Comparison of ENCODE assay signal across 8 cellular contexts in the genomic region with DNA sequence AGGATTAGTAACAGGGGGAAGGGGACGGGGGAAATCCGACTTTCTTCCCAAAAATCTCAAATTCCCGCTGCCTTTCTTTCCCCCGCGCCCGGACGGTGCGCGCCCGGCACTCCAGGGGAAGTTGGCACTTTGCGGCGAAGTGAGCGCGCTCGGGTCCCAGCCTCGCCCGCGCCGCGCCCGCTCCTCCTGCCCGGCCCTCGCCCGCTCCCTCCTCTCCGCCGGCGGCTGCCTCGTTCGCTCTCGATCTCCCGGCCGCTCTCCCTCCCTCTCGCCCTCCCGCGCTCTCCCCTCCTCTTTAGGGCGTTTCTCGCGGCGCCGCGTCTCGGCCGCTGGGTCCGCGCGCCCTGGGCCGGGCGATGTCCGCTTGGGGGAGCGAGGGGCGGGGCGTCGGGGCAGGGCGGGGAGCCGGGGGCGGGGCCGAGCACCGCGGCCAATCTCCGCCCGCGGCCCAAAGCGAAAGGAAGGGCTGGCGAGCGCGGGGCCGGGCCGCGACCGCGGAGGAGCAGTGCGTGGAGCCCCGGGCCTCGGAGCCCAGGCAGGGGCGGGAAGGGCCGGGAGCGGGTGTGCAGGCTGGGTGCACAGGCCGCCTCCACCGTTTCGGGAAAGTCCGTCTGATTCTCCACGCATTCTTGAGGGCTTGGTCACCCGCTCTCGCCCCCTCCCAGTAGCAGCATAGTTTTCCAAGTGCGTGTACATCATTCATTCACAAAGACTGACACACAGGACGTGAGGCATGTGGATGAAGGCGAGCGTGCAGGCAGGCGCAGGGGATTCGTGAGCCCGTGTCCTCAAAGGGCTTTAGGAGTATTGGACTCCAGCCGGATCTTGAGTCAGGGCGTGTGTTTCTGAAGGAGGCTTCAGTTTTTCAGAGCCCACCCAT.
A peak's percentile ranks its signal among the peaks of the same experiment; 100 is the strongest.
DNase-seq lines count a peak whose midpoint lies in the region; TF ChIP-seq lines count a peak whose summit lies in the region.

No MANE protein-coding gene starts in this region.

- H2AFZ ChIP-seq in Loucy (ENCODE audit: low read length) = no peak overlapping the region

- H3K27me3 ChIP-seq in H7 (ENCODE audit: control insufficient read depth, insufficient read depth, low read length) (peaks cover 2% of the 10 kb centered on the region; the same call in 1 of the 2 replicates), Loucy (ENCODE audit: insufficient read depth, low read length, poor library complexity, severe bottlenecking) (no peaks in the 10 kb centered on the region), suprapubic skin (no peaks in the 10 kb centered on the region)

- no peaks in the 10 kb centered on the region for H3K9me3 Mint-ChIP-seq in activated naive CD4-positive, alpha-beta T cell treated with anti-CD3 and anti-CD28 coated beads, Interleukin-2, amount 50 U/mL, for 24 hours

- peak; percentile 23 to 91 for TF ChIP-seq POLR2A in suprapubic skin (IDR thresholded peaks at IDR 0.05)

- H3K27me3 Mint-ChIP-seq in activated naive CD4-positive, alpha-beta T cell treated with anti-CD3 and anti-CD28 coated beads, Interleukin-2, amount 50 U/mL, for 24 hours = no peaks in the 10 kb centered on the region

- peaks cover 67% of the 10 kb centered on the region for H3K79me2 ChIP-seq in Loucy (ENCODE audit: insufficient read depth, low read length)

- peak overlapping the region; percentile 96 for H3K4me2 ChIP-seq in Loucy (ENCODE audit: low read depth, low read length, poor library complexity, severe bottlenecking)

- H3K4me1 Mint-ChIP-seq in activated naive CD4-positive, alpha-beta T cell treated with anti-CD3 and anti-CD28 coated beads, Interleukin-2, amount 50 U/mL, for 24 hours = peaks cover 57% of the 10 kb centered on the region

- H3F3A ChIP-seq in Loucy (ENCODE audit: low read depth) = peaks cover 4% of the 10 kb centered on the region; the same call in 1 of the 2 replicates

- peaks cover 17% of the 10 kb centered on the region for H3K36me3 Mint-ChIP-seq in activated naive CD4-positive, alpha-beta T cell treated with anti-CD3 and anti-CD28 coated beads, Interleukin-2, amount 50 U/mL, for 24 hours

- H4K20me1 ChIP-seq in Loucy (ENCODE audit: insufficient read depth, low read length, poor library complexity, severe bottlenecking) = peaks cover 46% of the 10 kb centered on the region

- no peak overlapping the region for H3K27ac ChIP-seq in SK-N-MC
- peak overlapping the region; percentile 96 for H3K27ac ChIP-seq in suprapubic skin

- 0% methylated on average over 20 of the region's 93 CpGs for WGBS in suprapubic skin

- H3K27ac Mint-ChIP-seq in activated naive CD4-positive, alpha-beta T cell treated with anti-CD3 and anti-CD28 coated beads, Interleukin-2, amount 50 U/mL, for 24 hours = peak overlapping the region; percentile 97

- peak overlapping the region; percentile 97 for H3K4me3 Mint-ChIP-seq in activated naive CD4-positive, alpha-beta T cell treated with anti-CD3 and anti-CD28 coated beads, Interleukin-2, amount 50 U/mL, for 24 hours

- H3K9me3 ChIP-seq in Loucy (ENCODE audit: insufficient read depth, low read depth, low read length) (no peaks in the 10 kb centered on the region), SK-N-MC (ENCODE audit: low read depth, low read length) (no peaks in the 10 kb centered on the region), suprapubic skin (no peaks in the 10 kb centered on the region)

- DNase-seq in GDM1 (lab: John Stamatoyannopoulos, UW) = peak; percentile 84
- DNase-seq in H7 = peak; percentile 98
- no peak for DNase-seq in SK-N-MC (ENCODE audit: low read depth, low spot score)
- peak; percentile 98 for DNase-seq in glomerular visceral epithelial cell (ENCODE audit: extremely low spot score)
- DNase-seq in occipital lobe (lab: John Stamatoyannopoulos, UW) = peak; percentile 89
- DNase-seq in suprapubic skin (ENCODE audit: low spot score in 2 of 2) = peak; percentile 94

- H3K36me3 ChIP-seq in H7 (replicated peaks; ENCODE audit: control insufficient read depth, insufficient read depth, low read length) = no peaks in the 10 kb centered on the region
- peaks cover 2% of the 10 kb centered on the region; the same call in 1 of the 2 replicates for H3K36me3 ChIP-seq in Loucy (ENCODE audit: insufficient read depth, low read length)
- H3K36me3 ChIP-seq in SK-N-MC (ENCODE audit: insufficient read depth, low read length) = no peaks in the 10 kb centered on the region
- H3K36me3 ChIP-seq in suprapubic skin = no peaks in the 10 kb centered on the region

- H3K4me3 ChIP-seq in H7 (ENCODE audit: insufficient read depth, low read depth, low read length) (peak overlapping the region; percentile 69), Loucy (ENCODE audit: low read length, poor library complexity, severe bottlenecking) (peak overlapping the region; percentile 91), SK-N-MC (peak overlapping the region; percentile 78), suprapubic skin (peak overlapping the region; percentile 83)

- TF ChIP-seq EP300 in suprapubic skin (IDR thresholded peaks at IDR 0.05) = no peak

- H3K9me2 ChIP-seq in Loucy (replicated peaks; ENCODE audit: low read depth, low read length) = no peaks in the 10 kb centered on the region

- TF ChIP-seq CTCF in Loucy (conservative IDR thresholded peaks at IDR 0.05; ENCODE audit: low read length) (no peak), suprapubic skin (IDR thresholded peaks at IDR 0.05) (no peak)

- H3K9ac ChIP-seq in Loucy (ENCODE audit: low read depth, low read length, poor library complexity, severe bottlenecking) = peak overlapping the region; percentile 99
- peak overlapping the region; percentile 57 for H3K9ac ChIP-seq in SK-N-MC (ENCODE audit: insufficient read length)

- peaks cover 83% of the 10 kb centered on the region for H3K4me1 ChIP-seq in Loucy (ENCODE audit: insufficient read depth, low read length, poor library complexity, severe bottlenecking)
- peaks cover 46% of the 10 kb centered on the region for H3K4me1 ChIP-seq in suprapubic skin
